In genomic region chr11:118625036-118625690, GRCh38 we compare ENCODE assay signal across 2 cellular contexts.
TF ChIP-seq lines count a peak whose summit lies in the region.

No MANE protein-coding gene starts in this region.

TF ChIP-seq in HCT116, 20 proteins besides CTCF, POLR2A, EP300 and RAD21:
- TF ChIP-seq ELF1 (IDR thresholded peaks at IDR 0.05; ENCODE audit: borderline replicate concordance, low read depth) (no peak), MAX (IDR thresholded peaks at IDR 0.05) (no peak), REST (IDR thresholded peaks at IDR 0.05; ENCODE audit: low read depth) (no peak), ATF3 (IDR thresholded peaks at IDR 0.05) (no peak), SP1 (IDR thresholded peaks at IDR 0.05; ENCODE audit: low read depth) (no peak), YY1 (IDR thresholded peaks at IDR 0.05; ENCODE audit: extremely low read depth, insufficient replicate concordance, low read depth, low read length) (no peak), FOSL1 (IDR thresholded peaks at IDR 0.05; ENCODE audit: low read depth) (no peak), EGR1 (IDR thresholded peaks at IDR 0.05; ENCODE audit: low read depth) (no peak), POLR2AphosphoS5 (IDR thresholded peaks at IDR 0.05; ENCODE audit: low read depth, low read length) (no peak), SIN3A (IDR thresholded peaks at IDR 0.05; ENCODE audit: low read depth) (no peak), CEBPB (IDR thresholded peaks at IDR 0.05; ENCODE audit: low read depth) (no peak), SRF (IDR thresholded peaks at IDR 0.05; ENCODE audit: low read depth) (no peak), JUND (IDR thresholded peaks at IDR 0.05) (no peak), ZBTB33 (IDR thresholded peaks at IDR 0.05; ENCODE audit: extremely low read depth, insufficient replicate concordance, low read length) (no peak), EZH2 (IDR thresholded peaks at IDR 0.05) (no peak)

TF ChIP-seq in endothelial cell of umbilical vein, 7 proteins besides CTCF, POLR2A, EP300 and RAD21:
- TF ChIP-seq GATA2 (IDR thresholded peaks at IDR 0.05; ENCODE audit: insufficient read depth, insufficient read length, low read depth, low read length) = no peak
- no peak for TF ChIP-seq FOS (IDR thresholded peaks at IDR 0.05; ENCODE audit: borderline replicate concordance, insufficient read depth, low read length)
- TF ChIP-seq MAX (IDR thresholded peaks at IDR 0.05; ENCODE audit: insufficient read depth, insufficient read length) = no peak
- no peak for TF ChIP-seq JUN (IDR thresholded peaks at IDR 0.05; ENCODE audit: borderline replicate concordance, insufficient read depth, insufficient read length, low read depth)
